13 cellular contexts compared by ENCODE assay signal in the genomic region with DNA sequence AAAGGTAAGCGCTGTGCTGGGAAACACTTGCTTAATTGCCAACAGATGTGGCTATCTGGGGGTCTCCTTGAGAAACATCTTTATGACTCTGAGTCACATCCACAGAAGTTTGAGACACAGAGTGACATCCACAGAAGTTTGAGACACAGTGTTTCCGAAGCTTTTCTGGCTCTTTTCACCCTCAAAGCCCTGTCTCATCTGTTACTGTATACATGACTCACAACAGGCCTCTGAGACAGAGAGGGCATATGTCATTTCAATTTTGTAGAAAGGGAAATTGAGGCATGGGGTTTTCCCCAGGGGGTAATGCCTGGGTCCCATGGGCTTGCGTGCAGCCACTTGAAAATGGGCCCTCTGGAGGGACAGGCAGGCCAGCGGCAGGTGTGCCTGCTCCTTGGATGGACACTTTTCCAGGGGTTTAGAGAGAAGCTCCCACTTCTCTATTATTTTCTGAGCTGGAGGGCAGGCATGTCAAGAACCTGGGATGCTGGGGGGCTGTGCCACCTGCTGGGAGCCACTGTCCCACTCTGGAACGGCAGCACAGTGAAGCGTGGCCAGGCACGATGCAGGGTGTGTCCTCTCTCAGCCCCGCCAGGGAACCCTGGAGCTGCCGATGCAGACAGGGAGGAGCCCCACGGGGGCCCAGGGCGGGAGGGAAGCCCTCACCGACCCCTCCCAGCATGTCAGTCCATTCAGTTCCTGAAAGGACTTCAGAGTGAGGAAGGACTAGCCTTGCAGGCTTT.
A peak's percentile ranks its signal among the peaks of the same experiment; 100 is the strongest.
DNase-seq lines count a peak whose midpoint lies in the region; ATAC-seq, FAIRE-seq and TF ChIP-seq lines count a peak whose summit lies in the region.
"Had no signal": no experiment of that assay in that cellular context is flagged by ENCODE, and none has a peak within 500 bp of the region (broad histone marks: within the 10 kb centered on the region; RNA-seq: fewer than 3 reads in every experiment).

No MANE protein-coding gene starts in this region.

- H3K27me3 ChIP-seq in rectal smooth muscle tissue (ENCODE audit: control insufficient read depth, insufficient read depth, low read length) (peaks cover 2% of the 10 kb centered on the region), Peyer's patch (no peaks in the 10 kb centered on the region)
- H3K27me3 ChIP-seq: ovary had no signal

- ATAC-seq in activated CD8-positive, alpha-beta memory T cell treated with anti-CD3 and anti-CD28 coated beads, Interleukin-2, amount 10 ng/mL, durations not matched to agents 7 days and 5 days: no peak
- peak; percentile 72 for ATAC-seq in activated naive CD8-positive, alpha-beta T cell treated with anti-CD3 and anti-CD28 coated beads, Interleukin-2, amount 50 U/mL, for 24 hours

- TF ChIP-seq POLR2A in Peyer's patch (IDR thresholded peaks at IDR 0.05): no peak

- FAIRE-seq in HTR-8/SVneo (lab: Jason Lieb, UNC): peak; percentile 42
- FAIRE-seq: D721Med had no signal

- H3K9me3 ChIP-seq in Peyer's patch: no peaks in the 10 kb centered on the region
- H3K9me3 ChIP-seq: ovary had no signal

- H3K27ac Mint-ChIP-seq in activated CD8-positive, alpha-beta memory T cell treated with anti-CD3 and anti-CD28 coated beads, Interleukin-2, amount 10 ng/mL, durations not matched to agents 7 days and 5 days: no peak overlapping the region
- no peak overlapping the region for H3K27ac Mint-ChIP-seq in activated naive CD8-positive, alpha-beta T cell treated with anti-CD3 and anti-CD28 coated beads, Interleukin-2, amount 50 U/mL, for 24 hours
- no peak overlapping the region for H3K27ac Mint-ChIP-seq in nephron progenitor cell

- H3K4me1 Mint-ChIP-seq in activated CD8-positive, alpha-beta memory T cell treated with anti-CD3 and anti-CD28 coated beads, Interleukin-2, amount 10 ng/mL, durations not matched to agents 7 days and 5 days: peaks cover 2% of the 10 kb centered on the region
- peaks cover 9% of the 10 kb centered on the region for H3K4me1 Mint-ChIP-seq in activated naive CD8-positive, alpha-beta T cell treated with anti-CD3 and anti-CD28 coated beads, Interleukin-2, amount 50 U/mL, for 24 hours
- H3K4me1 Mint-ChIP-seq in nephron progenitor cell: peaks cover 48% of the 10 kb centered on the region

- peak overlapping the region; percentile 4 for H3K27ac ChIP-seq in rectal smooth muscle tissue (ENCODE audit: low read depth, low read length)
- H3K27ac ChIP-seq in Peyer's patch: no peak overlapping the region
- H3K27ac ChIP-seq: ovary, SK-N-MC had no signal

- no peak for TF ChIP-seq CTCF in nephron progenitor cell (IDR thresholded peaks at IDR 0.05)
- no peak for TF ChIP-seq CTCF in Peyer's patch (IDR thresholded peaks at IDR 0.05)

- CTCF ChIA-PET in activated CD8-positive, alpha-beta memory T cell treated with anti-CD3 and anti-CD28 coated beads, Interleukin-2, amount 10 ng/mL, durations not matched to agents 7 days and 5 days (lab: Charles Lee): interaction anchor here (0.7 to 6.3 kb wide), 15 partner anchors 8 to 204 kb away, joined by 3 to 68 read pairs (median 4); partner anchors contain the start of genes FKBP4 and ITFG2

- H3K4me3 ChIP-seq in rectal smooth muscle tissue (ENCODE audit: low read length) (no peak overlapping the region), Peyer's patch (no peak overlapping the region)
- H3K4me3 ChIP-seq: ovary, SK-N-MC, smooth muscle cell had no signal

- H3K9me3 Mint-ChIP-seq in activated CD8-positive, alpha-beta memory T cell treated with anti-CD3 and anti-CD28 coated beads, Interleukin-2, amount 10 ng/mL, durations not matched to agents 7 days and 5 days (ENCODE audit: low read depth): peaks cover 3% of the 10 kb centered on the region
- H3K9me3 Mint-ChIP-seq in activated naive CD8-positive, alpha-beta T cell treated with anti-CD3 and anti-CD28 coated beads, Interleukin-2, amount 50 U/mL, for 24 hours: peaks cover 3% of the 10 kb centered on the region
- peaks cover 4% of the 10 kb centered on the region for H3K9me3 Mint-ChIP-seq in nephron progenitor cell

- peaks cover 2% of the 10 kb centered on the region for H3K36me3 Mint-ChIP-seq in activated CD8-positive, alpha-beta memory T cell treated with anti-CD3 and anti-CD28 coated beads, Interleukin-2, amount 10 ng/mL, durations not matched to agents 7 days and 5 days
- peaks cover 1% of the 10 kb centered on the region for H3K36me3 Mint-ChIP-seq in activated naive CD8-positive, alpha-beta T cell treated with anti-CD3 and anti-CD28 coated beads, Interleukin-2, amount 50 U/mL, for 24 hours (ENCODE audit: low read depth)
- H3K36me3 Mint-ChIP-seq in nephron progenitor cell (ENCODE audit: low read depth): peaks cover 5% of the 10 kb centered on the region

- H3K4me3 Mint-ChIP-seq in activated CD8-positive, alpha-beta memory T cell treated with anti-CD3 and anti-CD28 coated beads, Interleukin-2, amount 10 ng/mL, durations not matched to agents 7 days and 5 days: no peak overlapping the region
- no peak overlapping the region for H3K4me3 Mint-ChIP-seq in activated naive CD8-positive, alpha-beta T cell treated with anti-CD3 and anti-CD28 coated beads, Interleukin-2, amount 50 U/mL, for 24 hours
- H3K4me3 Mint-ChIP-seq in nephron progenitor cell: no peak overlapping the region

- H3K4me1 ChIP-seq in rectal smooth muscle tissue (ENCODE audit: control insufficient read depth, insufficient read depth, low read length): peaks cover 5% of the 10 kb centered on the region
- no peaks in the 10 kb centered on the region for H3K4me1 ChIP-seq in Peyer's patch

- no peaks in the 10 kb centered on the region for H3K27me3 Mint-ChIP-seq in activated CD8-positive, alpha-beta memory T cell treated with anti-CD3 and anti-CD28 coated beads, Interleukin-2, amount 10 ng/mL, durations not matched to agents 7 days and 5 days
- no peaks in the 10 kb centered on the region for H3K27me3 Mint-ChIP-seq in activated naive CD8-positive, alpha-beta T cell treated with anti-CD3 and anti-CD28 coated beads, Interleukin-2, amount 50 U/mL, for 24 hours
- peaks cover 9% of the 10 kb centered on the region for H3K27me3 Mint-ChIP-seq in nephron progenitor cell (ENCODE audit: low read depth, poor library complexity)

- peaks cover 22% of the 10 kb centered on the region for H3K36me3 ChIP-seq in rectal smooth muscle tissue (ENCODE audit: control insufficient read depth, insufficient read depth, low read length)
- H3K36me3 ChIP-seq in Peyer's patch: no peaks in the 10 kb centered on the region
- H3K36me3 ChIP-seq: ovary had no signal

- no peak overlapping the region for H3K9ac ChIP-seq in rectal smooth muscle tissue (ENCODE audit: low read length)

- DNase-seq in activated CD8-positive, alpha-beta memory T cell treated with anti-CD3 and anti-CD28 coated beads, Interleukin-2, amount 10 ng/mL, durations not matched to agents 7 days and 5 days: peak; percentile 38
- no peak for DNase-seq in activated CD8-positive, alpha-beta memory T cell treated with anti-CD3 and anti-CD28 coated beads, Interleukin-2, amount 50 U/mL, for 4 hours
- no peak for DNase-seq in HTR-8/SVneo (ENCODE audit: insufficient read length, low spot score)
- no peak for DNase-seq in activated naive CD8-positive, alpha-beta T cell treated with anti-CD3 and anti-CD28 coated beads, Interleukin-2, amount 50 U/mL, for 24 hours
- DNase-seq in nephron progenitor cell: no peak
- DNase-seq in Peyer's patch: no peak
- no peak for DNase-seq in DMS114 treated with DMSO at 0.1 percent for 48 hours (lab: John Stamatoyannopoulos, UW; ENCODE audit: unreplicated experiment)
- DNase-seq: NCI-H2029 treated with DMSO at 0.1 percent for 48 hours, ovary had no signal
